1 cellular context compared by ENCODE assay signal in the genomic region with DNA sequence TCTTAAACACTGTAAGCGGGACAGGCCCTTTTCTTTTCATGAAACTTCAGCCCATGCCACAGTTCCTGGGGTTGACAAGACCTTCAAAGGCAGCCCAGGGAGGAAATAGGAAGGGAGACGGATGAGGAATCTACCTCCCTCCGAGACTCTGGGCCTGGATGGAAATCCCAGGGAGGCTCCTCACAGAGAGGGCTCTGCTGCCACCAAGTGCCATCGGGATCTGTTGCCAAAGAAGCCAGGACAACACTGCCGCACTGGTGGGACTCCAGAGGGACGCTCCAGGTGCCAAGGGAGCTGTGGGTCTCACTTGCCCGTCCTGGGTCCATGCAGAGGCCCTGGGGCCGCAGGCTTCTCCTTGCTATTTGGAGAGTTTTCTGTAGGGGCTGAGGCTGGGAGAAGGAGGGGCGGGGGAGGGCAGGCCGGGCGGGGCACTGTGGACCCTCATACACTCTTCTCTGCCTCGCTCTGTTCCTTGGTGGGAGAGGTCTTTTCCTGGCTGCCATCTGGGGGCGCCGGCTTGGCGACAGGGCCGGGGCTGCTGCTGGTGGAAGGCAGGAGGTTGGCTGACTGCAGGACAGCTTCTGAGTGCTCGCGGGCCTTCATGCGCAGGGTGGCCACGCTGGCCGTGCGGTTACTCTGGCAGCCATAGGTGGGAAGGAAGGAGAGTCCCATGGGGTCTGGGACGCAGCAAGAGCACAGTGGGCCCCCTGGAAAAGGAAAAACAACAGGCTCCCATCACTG.
TF ChIP-seq lines count a peak whose summit lies in the region.

No MANE protein-coding gene starts in this region.

TF ChIP-seq in H1, 55 proteins besides CTCF, POLR2A, EP300 and RAD21:
- TF ChIP-seq RNF2 (IDR thresholded peaks at IDR 0.05; ENCODE audit: borderline replicate concordance, low read depth, low read length, missing control alignments, poor library complexity, severe bottlenecking) (no peak), TAF7 (optimal IDR thresholded peaks at IDR 0.05; ENCODE audit: borderline replicate concordance, low read depth, low read length) (no peak), BCL11A (IDR thresholded peaks at IDR 0.05; ENCODE audit: low read depth in 2 of 2, low read length in 2 of 2) (no peak), CHD1 (IDR thresholded peaks at IDR 0.05; ENCODE audit: low read depth, low read length) (no peak), ASH2L (IDR thresholded peaks at IDR 0.05; ENCODE audit: low read length) (no peak), SAP30 (IDR thresholded peaks at IDR 0.05; ENCODE audit: insufficient read depth, insufficient replicate concordance, low read length) (no peak)
- TF ChIP-seq, protein P1, sequence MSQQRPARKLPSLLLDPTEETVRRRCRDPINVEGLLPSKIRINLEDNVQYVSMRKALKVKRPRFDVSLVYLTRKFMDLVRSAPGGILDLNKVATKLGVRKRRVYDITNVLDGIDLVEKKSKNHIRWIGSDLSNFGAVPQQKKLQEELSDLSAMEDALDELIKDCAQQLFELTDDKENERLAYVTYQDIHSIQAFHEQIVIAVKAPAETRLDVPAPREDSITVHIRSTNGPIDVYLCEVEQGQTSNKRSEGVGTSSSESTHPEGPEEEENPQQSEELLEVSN (IDR thresholded peaks at IDR 0.05): no peak
